In the genomic region with DNA sequence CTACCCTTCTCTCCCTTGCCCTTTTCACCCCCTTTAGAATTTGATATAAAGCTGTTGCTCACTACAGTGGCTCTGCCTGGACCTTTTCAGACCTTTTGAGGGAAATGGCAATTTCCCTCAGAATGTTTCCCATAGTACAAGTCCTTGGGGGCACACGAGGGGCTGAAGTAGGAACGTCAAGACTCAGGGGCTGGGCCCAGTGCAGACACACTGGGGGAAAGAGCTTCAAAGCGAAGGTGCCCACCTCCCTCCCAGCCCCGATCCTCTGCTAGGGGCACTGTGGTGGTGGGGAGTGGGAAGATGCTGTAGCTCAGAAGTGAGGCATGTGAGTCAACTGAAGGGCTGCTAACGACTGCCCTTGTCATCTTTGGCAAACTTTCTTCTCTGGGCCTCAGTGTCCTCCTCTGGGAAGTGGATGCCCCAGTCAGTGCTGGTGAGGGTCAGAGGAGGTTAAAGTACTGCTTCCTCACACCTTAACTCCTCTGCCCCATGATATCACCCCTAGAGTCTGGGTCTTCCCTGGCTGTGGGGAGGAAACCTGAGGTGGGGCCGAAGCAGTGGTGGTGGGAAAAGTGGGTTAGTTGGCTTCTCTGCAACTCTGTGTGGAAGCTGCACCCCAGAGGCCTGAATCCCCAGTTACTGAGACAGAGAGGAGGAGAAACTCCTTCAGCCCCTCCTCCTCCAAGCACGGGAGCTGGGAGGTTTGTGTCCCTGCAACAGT, we compare ENCODE assay signal across 18 cellular contexts.
"Had no signal": no experiment of that assay in that cellular context is flagged by ENCODE, and none has a peak within 500 bp of the region (broad histone marks: within the 10 kb centered on the region; RNA-seq: fewer than 3 reads in every experiment).

No MANE protein-coding gene starts in this region.

- ATAC-seq: foreskin keratinocyte; left cardiac atrium; naive thymus-derived CD8-positive, alpha-beta T cell; pancreas had no signal

- H3K4me1 ChIP-seq: foreskin keratinocyte, left ventricle myocardium inferior, lower lobe of right lung, pancreas, stomach, transverse colon had no signal

- H3K4me3 Mint-ChIP-seq: dendritic cell treated with granulocyte-macrophage colony-stimulating factor and Interleukin-4, amounts not matched to agents 40 ng/mL and 50 ng/mL, for 4 days; naive thymus-derived CD8-positive, alpha-beta T cell had no signal

- H3K36me3 ChIP-seq: left ventricle myocardium inferior, lower lobe of right lung, pancreas, stomach, thoracic aorta, transverse colon had no signal

- H3K9me3 ChIP-seq: lower lobe of right lung, pancreas, thoracic aorta, transverse colon had no signal

- H3K27me3 Mint-ChIP-seq: dendritic cell treated with granulocyte-macrophage colony-stimulating factor and Interleukin-4, amounts not matched to agents 40 ng/mL and 50 ng/mL, for 4 days had no signal

- H3K9me3 Mint-ChIP-seq: dendritic cell treated with granulocyte-macrophage colony-stimulating factor and Interleukin-4, amounts not matched to agents 40 ng/mL and 50 ng/mL, for 4 days had no signal

- H3K4me1 Mint-ChIP-seq: naive thymus-derived CD8-positive, alpha-beta T cell had no signal

- H3K27ac ChIP-seq: foreskin keratinocyte, left ventricle myocardium inferior, lower lobe of right lung, pancreas, stomach, thoracic aorta, transverse colon had no signal

- H3K27me3 ChIP-seq: foreskin keratinocyte, transverse colon had no signal

- H3K27ac Mint-ChIP-seq: dendritic cell treated with granulocyte-macrophage colony-stimulating factor and Interleukin-4, amounts not matched to agents 40 ng/mL and 50 ng/mL, for 4 days; naive thymus-derived CD8-positive, alpha-beta T cell; progenitor cell of endocrine pancreas had no signal

- H3K4me3 ChIP-seq: left ventricle myocardium inferior, lower lobe of right lung, pancreas, stomach, thoracic aorta, transverse colon had no signal

- DNase-seq: cerebellar nuclear complex; foreskin keratinocyte; kidney; left cardiac atrium; left ventricle myocardium inferior; lower lobe of right lung; mesendoderm; naive thymus-derived CD8-positive, alpha-beta T cell; pancreas; right cardiac atrium; small intestine; stimulated activated CD4-positive, alpha-beta T cell treated with anti-CD3 and anti-CD28 coated beads, Interleukin-12 subunit alpha, Interleukin-12 subunit beta, amount 100 ng/mL, for 4 hours; stomach; substantia nigra; transverse colon had no signal
